Comparison of ENCODE assay signal across 1 cellular context in the genomic region with DNA sequence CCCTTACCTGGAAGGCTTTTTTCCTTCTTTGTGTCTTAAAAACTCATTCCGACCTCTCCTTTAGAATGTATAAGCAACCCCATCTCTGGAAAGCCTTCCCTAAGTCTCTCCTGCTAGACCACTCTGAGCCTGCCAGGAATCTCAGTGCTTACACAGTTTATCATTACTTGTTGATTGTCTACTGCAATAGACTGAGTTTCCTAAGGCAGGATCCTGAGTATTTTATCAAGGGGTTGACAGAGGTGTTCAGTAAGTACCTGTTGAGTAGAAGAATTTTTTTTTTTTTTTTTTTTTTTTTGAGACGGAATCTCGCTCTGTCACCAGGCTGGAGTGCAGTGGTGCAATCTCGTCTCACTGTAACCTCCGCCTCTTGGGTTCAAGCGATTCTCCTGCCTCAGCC.
TF ChIP-seq lines count a peak whose summit lies in the region.

No MANE protein-coding gene starts in this region.

TF ChIP-seq in WTC11, 78 proteins besides CTCF, POLR2A, EP300 and RAD21 (continued from another document):
- TF ChIP-seq RELA (CRISPR knock-in tag; IDR thresholded peaks at IDR 0.05; ENCODE audit: borderline replicate concordance) (no peak), ZNF263 (CRISPR knock-in tag; IDR thresholded peaks at IDR 0.05; ENCODE audit: low read depth) (no peak), E2F1 (CRISPR knock-in tag; IDR thresholded peaks at IDR 0.05) (no peak), USF2 (CRISPR knock-in tag; IDR thresholded peaks at IDR 0.05) (no peak), ETV6 (CRISPR knock-in tag; IDR thresholded peaks at IDR 0.05) (no peak), OVOL2 (CRISPR knock-in tag; IDR thresholded peaks at IDR 0.05; ENCODE audit: borderline replicate concordance) (no peak)
